ENCODE assay signal across 20 cellular contexts in genomic region chr2:56654936-56655335, GRCh38.
DNase-seq lines count a peak whose midpoint lies in the region; ATAC-seq, FAIRE-seq and TF ChIP-seq lines count a peak whose summit lies in the region.
"Had no signal": no experiment of that assay in that cellular context is flagged by ENCODE, and none has a peak within 500 bp of the region (broad histone marks: within the 10 kb centered on the region; RNA-seq: fewer than 3 reads in every experiment).

No MANE protein-coding gene starts in this region.

- no TSS peak for BruUV-seq in PC-3 (replicated peaks; lab: Mats Ljungman, UMichigan)

- H3K4me1 ChIP-seq in PC-3 (ENCODE audit: insufficient read depth, low read length): no peaks in the 10 kb centered on the region
- H3K4me1 ChIP-seq in keratinocyte (ENCODE audit: control insufficient read depth, extremely low read depth, insufficient read depth, low read length): no peaks in the 10 kb centered on the region
- H3K4me1 ChIP-seq: A549, Caco-2 had no signal

- POLR2A ChIA-PET in PC-3 (lab: Charles Lee; ENCODE audit: unreplicated experiment): no interaction called here

- no peaks in the 10 kb centered on the region for H3K79me2 ChIP-seq in PC-3 (ENCODE audit: low read length)
- no peaks in the 10 kb centered on the region for H3K79me2 ChIP-seq in keratinocyte (ENCODE audit: control insufficient read depth, insufficient read depth, low read length)

- TF ChIP-seq CTCF in PC-3 (conservative IDR thresholded peaks at IDR 0.05; ENCODE audit: low read depth, low read length) (no peak), keratinocyte (optimal IDR thresholded peaks at IDR 0.05 in 1 of 3, IDR thresholded peaks at IDR 0.05 in 1 of 3, conservative IDR thresholded peaks at IDR 0.05 in 1 of 3; ENCODE audit: extremely low read depth in 1 of 3, insufficient read depth in 2 of 3, low read length in 3 of 3) (no peak)

- no peaks in the 10 kb centered on the region for H3F3A ChIP-seq in PC-3 (ENCODE audit: low read length, unreplicated experiment)

- no peak overlapping the region for H2AFZ ChIP-seq in PC-3 (ENCODE audit: low read length)
- no peak overlapping the region for H2AFZ ChIP-seq in keratinocyte (ENCODE audit: control insufficient read depth, low read length)

- DNase-seq in ELR (ENCODE audit: low read depth) (peak; percentile 39), PC-3 (peak; percentile 10), epithelial cell of prostate (ENCODE audit: low read depth, low spot score) (peak; percentile 26), keratinocyte (ENCODE audit: low read depth, low spot score) (no peak), kidney glomerular epithelial cell (lab: John Stamatoyannopoulos, UW) (no peak), NCI-H446 treated with DMSO at 0.1 percent for 48 hours (lab: John Stamatoyannopoulos, UW) (no peak)
- DNase-seq: Caco-2; CD8-positive, alpha-beta T cell; KBM-7; MM.1S; NCI-H2029; NCI-H526 treated with DMSO at 0.1 percent for 48 hours; SIG-M5 had no signal

- H3K4me3 ChIP-seq in PC-3 (ENCODE audit: low read length) (no peak overlapping the region), keratinocyte (ENCODE audit: control insufficient read depth in 2 of 3, extremely low read depth in 1 of 3, insufficient read depth in 2 of 3, low read depth in 1 of 3, low read length in 3 of 3) (no peak overlapping the region)
- H3K4me3 ChIP-seq: A549, SK-N-MC had no signal

- dilution Hi-C loops in keratinocyte (cut with MboI; ENCODE audit: extremely low pct_ligation_motif_present, low sequenced_read_pairs): no loop called here

- H3K9me2 ChIP-seq in PC-3 (replicated peaks; ENCODE audit: low read length): no peaks in the 10 kb centered on the region

- H3K27ac ChIP-seq in PC-3 (ENCODE audit: low read length): no peak overlapping the region
- no peak overlapping the region for H3K27ac ChIP-seq in epithelial cell of prostate
- H3K27ac ChIP-seq in keratinocyte (ENCODE audit: control insufficient read depth, insufficient read depth, low read length): no peak overlapping the region
- H3K27ac ChIP-seq: A549, C4-2B, SK-N-MC had no signal

- ATAC-seq in PC-3: no peak
- no peak for ATAC-seq in HG02938 (IDR thresholded peaks at IDR 0.05; ENCODE audit: unreplicated experiment)
- ATAC-seq: A549; CD8-positive, alpha-beta T cell; Panc1 had no signal

- H3K4me2 ChIP-seq in PC-3 (ENCODE audit: low read length) (no peak overlapping the region), keratinocyte (ENCODE audit: control insufficient read depth, extremely low read depth, insufficient read depth, low read depth, low read length) (no peak overlapping the region)
- H3K4me2 ChIP-seq: A549 had no signal

- CTCF ChIA-PET in PC-3 (lab: Charles Lee): no interaction called here

- peak; percentile 13 for FAIRE-seq in keratinocyte (lab: Jason Lieb, UNC)
- FAIRE-seq: A549, GM12892, GM18507 had no signal

- H3K9me3 ChIP-seq in PC-3 (ENCODE audit: low read length): no peaks in the 10 kb centered on the region
- no peaks in the 10 kb centered on the region for H3K9me3 ChIP-seq in keratinocyte (ENCODE audit: control insufficient read depth, low read depth, low read length)
- H3K9me3 ChIP-seq: A549, Caco-2 had no signal

- H3K9ac ChIP-seq in PC-3 (ENCODE audit: low read length): no peak overlapping the region
- no peak overlapping the region for H3K9ac ChIP-seq in keratinocyte (ENCODE audit: control insufficient read depth, extremely low read depth, insufficient read depth, low read length)

- intact Hi-C loops in PC-3 (cut with micrococcal nuclease): no loop called here

- H3K27me3 ChIP-seq in PC-3 (ENCODE audit: low read length): no peaks in the 10 kb centered on the region
- H3K27me3 ChIP-seq in keratinocyte (ENCODE audit: control insufficient read depth, extremely low read depth, insufficient read depth, low read length): no peaks in the 10 kb centered on the region

- no peaks in the 10 kb centered on the region for H3K9me1 ChIP-seq in keratinocyte (ENCODE audit: control insufficient read depth, extremely low read depth, insufficient read depth, low read length)

- no peaks in the 10 kb centered on the region for H3K36me3 ChIP-seq in PC-3 (ENCODE audit: low read depth, low read length)
- no peaks in the 10 kb centered on the region for H3K36me3 ChIP-seq in keratinocyte (ENCODE audit: control insufficient read depth in 2 of 2, extremely low read depth in 1 of 2, insufficient read depth in 2 of 2, low read length in 2 of 2)

- H4K20me1 ChIP-seq in PC-3 (ENCODE audit: low read length) (no peaks in the 10 kb centered on the region), keratinocyte (ENCODE audit: control insufficient read depth, extremely low read depth, insufficient read depth, low read length) (no peaks in the 10 kb centered on the region)

Comparison
In these comparisons a context has a peak if more than half of its experiments do, and no peak if none do; other contexts are left out.
1. DNase-seq: peak in ELR (single experiment), PC-3 (single experiment) and epithelial cell of prostate (single experiment); none in keratinocyte (single experiment), kidney glomerular epithelial cell (single experiment) and NCI-H446 treated with DMSO at 0.1 percent for 48 hours (single experiment).